16 cellular contexts compared by ENCODE assay signal in genomic region chr12:3101309-3102022, GRCh38. TPM values are rescaled to one million over a fixed set of nuclear protein-coding genes. Genes with fewer than 3 reads are reported as not detected.
DNase-seq lines count a peak whose midpoint lies in the region; ATAC-seq and TF ChIP-seq lines count a peak whose summit lies in the region.
"Had no signal": no experiment of that assay in that cellular context is flagged by ENCODE, and none has a peak within 500 bp of the region (broad histone marks: within the 10 kb centered on the region; RNA-seq: fewer than 3 reads in every experiment).

No MANE protein-coding gene starts in this region.

- in situ Hi-C loops in GM23248 (cut with MboI), result no loop called here

- no peaks in the 10 kb centered on the region for H3K9me2 ChIP-seq in GM23248 (ENCODE audit: insufficient read depth)

- no peaks in the 10 kb centered on the region for H3K36me3 ChIP-seq in GM23248 (ENCODE audit: low read depth)
- H3K36me3 ChIP-seq in fibroblast of lung (ENCODE audit: control insufficient read depth, insufficient read depth, low read length), result no peaks in the 10 kb centered on the region
- H3K36me3 ChIP-seq in osteoblast (ENCODE audit: insufficient read depth, low read length), result no peaks in the 10 kb centered on the region
- H3K36me3 ChIP-seq: gastroesophageal sphincter, suprapubic skin had no signal

- H4K20me1 ChIP-seq in GM23248 (ENCODE audit: insufficient read depth) (no peaks in the 10 kb centered on the region), fibroblast of lung (ENCODE audit: control insufficient read depth, extremely low read depth, insufficient read depth, low read length) (no peaks in the 10 kb centered on the region), osteoblast (ENCODE audit: insufficient read depth, low read length) (peaks cover 17% of the 10 kb centered on the region)

- no peaks in the 10 kb centered on the region for H3F3A ChIP-seq in GM23248 (ENCODE audit: insufficient read depth)

- H3K9ac ChIP-seq in GM23248, result no peak overlapping the region
- no peak overlapping the region for H3K9ac ChIP-seq in fibroblast of lung (ENCODE audit: insufficient read depth, low read length)

- H3K27me3 ChIP-seq in GM23248 (replicated peaks; ENCODE audit: insufficient read depth) (no peaks in the 10 kb centered on the region), fibroblast of lung (ENCODE audit: control insufficient read depth, insufficient read depth, low read length) (no peaks in the 10 kb centered on the region), osteoblast (ENCODE audit: insufficient read depth, low read length) (no peaks in the 10 kb centered on the region)
- H3K27me3 ChIP-seq: gastroesophageal sphincter, suprapubic skin had no signal

- 78 to 84% methylated on average over 10 of the region's 10 CpGs for WGBS in GM23248 (ENCODE audit: low coverage in 1 of 2, low lambda C conversion rate in 2 of 2, missing lambda C conversion rate in 2 of 2), 2 experiments

- no peak for ATAC-seq in GM18858 (IDR thresholded peaks at IDR 0.05; ENCODE audit: unreplicated experiment)
- ATAC-seq: activated T-cell treated with anti-CD3 and anti-CD28 coated beads, Interleukin-2, amount 50 U/mL, for 4 hours; gastroesophageal sphincter; right cardiac atrium had no signal

- DNase-seq in GM23248 (peak; percentile 48), RWPE1 (ENCODE audit: low spot score) (peak; percentile 82), fibroblast of lung (ENCODE audit: low read depth in 2 of 2) (peak in 1 of 2 donors; percentile 66), osteoblast (ENCODE audit: insufficient read length, low spot score, missing footprints) (peak; percentile 73), GOT3 (lab: John Stamatoyannopoulos, UW) (no peak)
- no peak for DNase-seq in activated CD8-positive, alpha-beta memory T cell treated with anti-CD3 and anti-CD28 coated beads, Interleukin-2, amount 50 U/mL, for 48 hours
- DNase-seq: activated CD4-positive, alpha-beta T cell treated with anti-CD3 and anti-CD28 coated beads, Interleukin-2, amount 50 U/mL, for 4 hours; activated naive CD8-positive, alpha-beta T cell treated with anti-CD3 and anti-CD28 coated beads, Interleukin-2, amount 10 ng/mL, durations not matched to agents 7 days and 5 days; activated T-cell treated with anti-CD3 and anti-CD28 coated beads, Interleukin-2, amount 50 U/mL, for 4 hours; NCI-H2029; NCI-H524 treated with DMSO at 0.1 percent for 48 hours; OCI-M1; right cardiac atrium had no signal

- H3K79me2 ChIP-seq in GM23248 (ENCODE audit: insufficient read depth), result no peaks in the 10 kb centered on the region
- H3K79me2 ChIP-seq in fibroblast of lung (ENCODE audit: control insufficient read depth, insufficient read depth, low read length), result no peaks in the 10 kb centered on the region
- no peaks in the 10 kb centered on the region for H3K79me2 ChIP-seq in osteoblast (ENCODE audit: insufficient read depth, low read length)

- H3K4me1 ChIP-seq in GM23248 (ENCODE audit: insufficient read depth), result peaks cover 9% of the 10 kb centered on the region; the same call in 1 of the 2 replicates
- H3K4me1 ChIP-seq in fibroblast of lung (ENCODE audit: control insufficient read depth, extremely low read depth, insufficient read depth, low read length), result peaks cover 18% of the 10 kb centered on the region
- peaks cover 18% of the 10 kb centered on the region for H3K4me1 ChIP-seq in osteoblast (ENCODE audit: insufficient read depth, low read length)

- H3K4me2 ChIP-seq in GM23248 (ENCODE audit: unreplicated experiment) (no peak overlapping the region), fibroblast of lung (ENCODE audit: extremely low read depth, insufficient read depth, low read length) (peak overlapping the region; percentile 13), osteoblast (ENCODE audit: insufficient read depth, low read length) (no peak overlapping the region)

- no peak overlapping the region for H2AFZ ChIP-seq in GM23248
- H2AFZ ChIP-seq in fibroblast of lung (ENCODE audit: low read length), result no peak overlapping the region
- no peak overlapping the region for H2AFZ ChIP-seq in osteoblast (ENCODE audit: low read length)

- CTCF ChIA-PET in RWPE1 (lab: Yijun Ruan, JAX), result no interaction called here

- H3K27ac ChIP-seq in GM23248, result no peak overlapping the region
- peak overlapping the region; percentile 59 for H3K27ac ChIP-seq in RWPE1
- no peak overlapping the region for H3K27ac ChIP-seq in fibroblast of lung (ENCODE audit: insufficient read depth, low read length)
- no peak overlapping the region for H3K27ac ChIP-seq in osteoblast (ENCODE audit: low read depth, low read length)
- H3K27ac ChIP-seq: gastroesophageal sphincter, suprapubic skin had no signal

- H3K9me3 ChIP-seq in GM23248 (ENCODE audit: low read depth) (no peaks in the 10 kb centered on the region), fibroblast of lung (ENCODE audit: control insufficient read depth, insufficient read depth, low read depth, low read length) (no peaks in the 10 kb centered on the region), osteoblast (ENCODE audit: low read depth, low read length) (no peaks in the 10 kb centered on the region)
- H3K9me3 ChIP-seq: suprapubic skin had no signal

- POLR2A ChIA-PET in RWPE1 (lab: Yijun Ruan, JAX; ENCODE audit: low non-redundant PET), result no interaction called here

- no peak for TF ChIP-seq CTCF in RWPE1 (conservative IDR thresholded peaks at IDR 0.05; ENCODE audit: low read depth)
- no peak for TF ChIP-seq CTCF in fibroblast of lung (conservative IDR thresholded peaks at IDR 0.05 in 1 of 2, IDR thresholded peaks at IDR 0.05 in 1 of 2; ENCODE audit: low read depth in 1 of 2, low read length in 2 of 2)
- no peak for TF ChIP-seq CTCF in osteoblast (IDR thresholded peaks at IDR 0.05; ENCODE audit: extremely low read depth, low read depth, low read length)

- H3K4me3 ChIP-seq in GM23248 (no peak overlapping the region), fibroblast of lung (replicated peaks in 1 of 4; ENCODE audit: control extremely low read depth in 1 of 4, insufficient read depth in 1 of 4, low read depth in 3 of 4, low read length in 4 of 4) (no peak overlapping the region), osteoblast (ENCODE audit: insufficient read depth, low read length) (no peak overlapping the region)
- H3K4me3 ChIP-seq: gastroesophageal sphincter, suprapubic skin had no signal

RNA-seq across cellular contexts. Expression of gene TSPAN9, which starts 24.3 kb away (rescaled TPM):
- 13.3 and 14.4 TPM in 2 replicates for total RNA-seq in GM23248 (2014; rRNA removed; shearing (Covaris generic))
- 8.0 and 9.5 TPM in 2 replicates for polyA plus RNA-seq in GM23248 (2016; fragmentation: Nextera tagmentation; extraction: Ambion mirVana)
- total RNA-seq in fibroblast of lung, result 26.7 and 35.2 TPM in 2 replicates
- 31.1 and 32.6 TPM in 2 replicates for polyA plus RNA-seq in fibroblast of lung
- 25.6 and 30.4 TPM in 2 replicates for polyA plus RNA-seq in fibroblast of lung (2012)
- 35.5 and 64.8 TPM in 2 replicates for polyA minus RNA-seq in fibroblast of lung (ENCODE audit: low replicate concordance)
- 12.1 and 13.0 TPM in 2 replicates for total RNA-seq in osteoblast

Comparison
In these comparisons a context has a peak if more than half of its experiments do, and no peak if none do; other contexts are left out.
1. DNase-seq: peak in GM23248 (single experiment), RWPE1 (single experiment) and osteoblast (single experiment); none in GOT3 (single experiment) and activated CD8-positive, alpha-beta memory T cell treated with anti-CD3 and anti-CD28 coated beads, Interleukin-2, amount 50 U/mL, for 48 hours (single experiment).